8 cellular contexts compared by ENCODE assay signal in the genomic region with DNA sequence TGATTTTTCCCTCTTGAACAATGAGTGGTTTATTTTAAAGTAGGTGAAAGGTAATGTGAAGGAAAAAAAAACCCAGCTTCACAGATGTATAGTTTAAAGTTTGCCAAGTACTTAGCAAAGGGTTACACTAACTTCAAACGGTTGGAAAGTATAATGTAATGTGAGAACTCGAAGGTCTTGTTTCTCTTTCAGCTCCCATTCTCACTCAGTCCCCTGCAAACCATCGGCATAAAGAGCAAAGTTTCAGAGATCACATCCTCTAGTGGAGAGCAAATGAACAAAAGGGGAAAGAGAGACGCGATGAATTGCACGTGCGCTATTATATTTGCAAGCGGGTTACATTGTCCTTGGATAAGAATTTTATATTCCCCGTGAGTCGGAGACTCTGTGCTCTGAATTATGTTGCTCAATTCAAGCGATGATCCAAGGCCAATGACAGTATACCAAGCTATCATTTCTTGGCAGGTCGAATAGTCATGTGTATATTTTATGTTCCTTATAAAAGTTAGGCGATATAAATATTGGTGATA. TPM values are rescaled to one million over a fixed set of nuclear protein-coding genes. Genes with fewer than 3 reads are reported as not detected.
A peak's percentile ranks its signal among the peaks of the same experiment; 100 is the strongest.
DNase-seq lines count a peak whose midpoint lies in the region; ATAC-seq and TF ChIP-seq lines count a peak whose summit lies in the region.

No MANE protein-coding gene starts in this region.

- no peaks in the 10 kb centered on the region for H3K9me3 Mint-ChIP-seq in activated naive CD4-positive, alpha-beta T cell treated with anti-CD3 and anti-CD28 coated beads for 36 hours
- H3K9me3 Mint-ChIP-seq in activated naive CD4-positive, alpha-beta T cell treated with anti-CD3 and anti-CD28 coated beads, Interleukin-2, amount 10 ng/mL, durations not matched to agents 7 days and 5 days = no peaks in the 10 kb centered on the region

- no peak overlapping the region for H3K27ac Mint-ChIP-seq in activated naive CD4-positive, alpha-beta T cell treated with anti-CD3 and anti-CD28 coated beads for 36 hours
- H3K27ac Mint-ChIP-seq in activated naive CD4-positive, alpha-beta T cell treated with anti-CD3 and anti-CD28 coated beads, Interleukin-2, amount 10 ng/mL, durations not matched to agents 7 days and 5 days = no peak overlapping the region

- peak; percentile 94 for ATAC-seq in HG02884 (IDR thresholded peaks at IDR 0.05; ENCODE audit: unreplicated experiment)

- intact Hi-C loops in activated naive CD4-positive, alpha-beta T cell treated with anti-CD3 and anti-CD28 coated beads for 36 hours (cut with micrococcal nuclease) = loop anchor here (1.0 to 10.0 kb wide), 4 partner anchors 11 to 665 kb away; a partner anchor contains a TSS

- peaks cover 6% of the 10 kb centered on the region for H3K27me3 Mint-ChIP-seq in activated naive CD4-positive, alpha-beta T cell treated with anti-CD3 and anti-CD28 coated beads for 36 hours (ENCODE audit: low read depth)
- H3K27me3 Mint-ChIP-seq in activated naive CD4-positive, alpha-beta T cell treated with anti-CD3 and anti-CD28 coated beads, Interleukin-2, amount 10 ng/mL, durations not matched to agents 7 days and 5 days = peaks cover 7% of the 10 kb centered on the region

- H3K27me3 ChIP-seq in Peyer's patch = no peaks in the 10 kb centered on the region
- no peaks in the 10 kb centered on the region for H3K27me3 ChIP-seq in hepatocyte
- peaks cover 0 to 1% of the 10 kb centered on the region in 2 donors for H3K27me3 ChIP-seq in stomach smooth muscle (ENCODE audit: control insufficient read depth in 1 of 2, insufficient read depth in 2 of 2, low read length in 2 of 2)

- peak; percentile 38 for DNase-seq in activated naive CD4-positive, alpha-beta T cell treated with anti-CD3 and anti-CD28 coated beads for 36 hours
- no peak for DNase-seq in activated naive CD4-positive, alpha-beta T cell treated with anti-CD3 and anti-CD28 coated beads, Interleukin-2, amount 10 ng/mL, durations not matched to agents 7 days and 5 days
- peak in 1 of 3 donors; percentile 64 for DNase-seq in Peyer's patch
- peak; percentile 50 for DNase-seq in hepatocyte (ENCODE audit: low spot score)
- no peak for DNase-seq in NOMO-1 treated with dmso at 0.1 percent for 144 hours (lab: John Stamatoyannopoulos, UW; ENCODE audit: unreplicated experiment)
- no peak for DNase-seq in globus pallidus (ENCODE audit: low spot score)

- 19% methylated on average over 13 of the region's 13 CpGs for WGBS in hepatocyte (ENCODE audit: low lambda C conversion rate, missing lambda C conversion rate)

- H3K9me3 ChIP-seq in Peyer's patch = no peaks in the 10 kb centered on the region
- no peaks in the 10 kb centered on the region for H3K9me3 ChIP-seq in hepatocyte (ENCODE audit: low read depth)
- no peaks in the 10 kb centered on the region for H3K9me3 ChIP-seq in stomach smooth muscle (ENCODE audit: control insufficient read depth in 2 of 2, low read length in 2 of 2)

- TF ChIP-seq CTCF in Peyer's patch (IDR thresholded peaks at IDR 0.05) = peak in 3 of 6 experiments; percentile 57 to 61 (median 59)
- peak; percentile 35 for TF ChIP-seq CTCF in hepatocyte (IDR thresholded peaks at IDR 0.05; ENCODE audit: poor library complexity)

- H3K9me2 ChIP-seq in hepatocyte (replicated peaks; ENCODE audit: insufficient read depth) = no peaks in the 10 kb centered on the region

- H2AFZ ChIP-seq in hepatocyte = peak overlapping the region; percentile 10

- H3K4me3 Mint-ChIP-seq in activated naive CD4-positive, alpha-beta T cell treated with anti-CD3 and anti-CD28 coated beads for 36 hours = peak overlapping the region; percentile 23
- H3K4me3 Mint-ChIP-seq in activated naive CD4-positive, alpha-beta T cell treated with anti-CD3 and anti-CD28 coated beads, Interleukin-2, amount 10 ng/mL, durations not matched to agents 7 days and 5 days = no peak overlapping the region

- H3K4me3 ChIP-seq in Peyer's patch (peak overlapping the region in 1 of 4 donors; percentile 14), hepatocyte (no peak overlapping the region), stomach smooth muscle (ENCODE audit: low read length in 2 of 2) (peak overlapping the region; percentile 33 to 63)

- H3K4me1 Mint-ChIP-seq in activated naive CD4-positive, alpha-beta T cell treated with anti-CD3 and anti-CD28 coated beads for 36 hours (ENCODE audit: low read depth) = peaks cover 7% of the 10 kb centered on the region
- peaks cover 10% of the 10 kb centered on the region for H3K4me1 Mint-ChIP-seq in activated naive CD4-positive, alpha-beta T cell treated with anti-CD3 and anti-CD28 coated beads, Interleukin-2, amount 10 ng/mL, durations not matched to agents 7 days and 5 days

- H3K27ac ChIP-seq in Peyer's patch (peak overlapping the region in 3 of 4 donors; percentile 36 to 77 (median 68)), hepatocyte (peak overlapping the region; percentile 51), stomach smooth muscle (ENCODE audit: low read length) (no peak overlapping the region)

- H3K4me1 ChIP-seq in Peyer's patch (peaks cover 0 to 7% (median 3%) of the 10 kb centered on the region in 4 donors), hepatocyte (ENCODE audit: insufficient read depth) (peaks cover 27% of the 10 kb centered on the region), stomach smooth muscle (ENCODE audit: control insufficient read depth, insufficient read depth, low read length) (peaks cover 2% of the 10 kb centered on the region)

- CTCF ChIA-PET in activated naive CD4-positive, alpha-beta T cell treated with anti-CD3 and anti-CD28 coated beads for 36 hours (lab: Charles Lee) = interaction anchor here (0.6 to 2.0 kb wide), 8 partner anchors 9 to 334 kb away, joined by 3 to 11 read pairs (median 4); no protein-coding TSS in a partner anchor
- CTCF ChIA-PET in activated naive CD4-positive, alpha-beta T cell treated with anti-CD3 and anti-CD28 coated beads, Interleukin-2, amount 10 ng/mL, durations not matched to agents 7 days and 5 days (lab: Charles Lee) = interaction anchor here (1.2 to 1.7 kb wide), 5 partner anchors 9 to 334 kb away, joined by 4 to 15 read pairs (median 7); no protein-coding TSS in a partner anchor

- H4K20me1 ChIP-seq in hepatocyte (ENCODE audit: insufficient read depth, poor library complexity, severe bottlenecking) = no peaks in the 10 kb centered on the region

- H3K9ac ChIP-seq in stomach smooth muscle (ENCODE audit: low read length in 2 of 2) = no peak overlapping the region

- no peaks in the 10 kb centered on the region for H3K36me3 Mint-ChIP-seq in activated naive CD4-positive, alpha-beta T cell treated with anti-CD3 and anti-CD28 coated beads for 36 hours (ENCODE audit: low read depth)
- H3K36me3 Mint-ChIP-seq in activated naive CD4-positive, alpha-beta T cell treated with anti-CD3 and anti-CD28 coated beads, Interleukin-2, amount 10 ng/mL, durations not matched to agents 7 days and 5 days = no peaks in the 10 kb centered on the region

- H3K36me3 ChIP-seq in Peyer's patch (no peaks in the 10 kb centered on the region), hepatocyte (replicated peaks; ENCODE audit: insufficient read depth, low read depth) (no peaks in the 10 kb centered on the region), stomach smooth muscle (ENCODE audit: control insufficient read depth in 2 of 2, insufficient read depth in 2 of 2, low read length in 2 of 2) (no peaks in the 10 kb centered on the region)

- H3K4me2 ChIP-seq in hepatocyte = peak overlapping the region; percentile 63

- no peak for TF ChIP-seq POLR2A in Peyer's patch (IDR thresholded peaks at IDR 0.05)

- H3K79me2 ChIP-seq in hepatocyte = no peaks in the 10 kb centered on the region

RNA-seq across cellular contexts. Expression of a gene that starts 37.6 kb away (rescaled TPM):
- 100 to 1,000 TPM; 100 to 105 TPM for total RNA-seq in activated naive CD4-positive, alpha-beta T cell treated with anti-CD3 and anti-CD28 coated beads for 36 hours
- total RNA-seq in Peyer's patch (100 to 1,000 TPM in 2 of 4 donors, 10 to 100 TPM in 2; 33.8 to 160 (median 92.3) TPM), hepatocyte (11.6 and 13.6 TPM in 2 replicates)
- 11.5 and 13.7 TPM in 2 replicates for polyA plus RNA-seq in hepatocyte

Comparison
In these comparisons a context has a peak if more than half of its experiments do, and no peak if none do; other contexts are left out.
1. DNase-seq: peak in activated naive CD4-positive, alpha-beta T cell treated with anti-CD3 and anti-CD28 coated beads for 36 hours (single experiment) and hepatocyte (single experiment); none in activated naive CD4-positive, alpha-beta T cell treated with anti-CD3 and anti-CD28 coated beads, Interleukin-2, amount 10 ng/mL, durations not matched to agents 7 days and 5 days (single experiment), NOMO-1 treated with dmso at 0.1 percent for 144 hours (single experiment) and globus pallidus (single experiment).